In genomic region chr3:67524046-67524445, GRCh38 we compare ENCODE assay signal across 18 cellular contexts.
A peak's percentile ranks its signal among the peaks of the same experiment; 100 is the strongest.
DNase-seq lines count a peak whose midpoint lies in the region; ATAC-seq, FAIRE-seq and TF ChIP-seq lines count a peak whose summit lies in the region.
"Had no signal": no experiment of that assay in that cellular context is flagged by ENCODE, and none has a peak within 500 bp of the region (broad histone marks: within the 10 kb centered on the region; RNA-seq: fewer than 3 reads in every experiment).

No MANE protein-coding gene starts in this region.

- H3K9me3 ChIP-seq in keratinocyte (ENCODE audit: control insufficient read depth, low read depth, low read length), result no peaks in the 10 kb centered on the region
- no peaks in the 10 kb centered on the region for H3K9me3 ChIP-seq in upper lobe of left lung
- H3K9me3 ChIP-seq: A549, SJSA1 had no signal

- TF ChIP-seq CTCF in brain microvascular endothelial cell (IDR thresholded peaks at IDR 0.05; ENCODE audit: low read depth, low read length, missing control alignments) (no peak), keratinocyte (optimal IDR thresholded peaks at IDR 0.05 in 1 of 3, IDR thresholded peaks at IDR 0.05 in 1 of 3, conservative IDR thresholded peaks at IDR 0.05 in 1 of 3; ENCODE audit: extremely low read depth in 1 of 3, insufficient read depth in 2 of 3, low read length in 3 of 3) (no peak), upper lobe of left lung (IDR thresholded peaks at IDR 0.05) (no peak)

- TF ChIP-seq EP300 in upper lobe of left lung (IDR thresholded peaks at IDR 0.05), result no peak

- DNase-seq in COLO829 (ENCODE audit: low spot score) (peak; percentile 45), H54 (ENCODE audit: insufficient read length, low spot score) (no peak), brain microvascular endothelial cell (peak; percentile 18), keratinocyte (ENCODE audit: low read depth, low spot score) (no peak), putamen (ENCODE audit: low spot score) (no peak), NCI-H1694 (lab: John Stamatoyannopoulos, UW) (no peak), upper lobe of left lung (no peak)
- DNase-seq: CD8-positive, alpha-beta T cell; DMS53; H7; NCI-H1417 treated with DMSO at 0.1 percent for 48 hours; NCI-H1930; NCI-H2171; NCI-H446 had no signal

- H2AFZ ChIP-seq in keratinocyte (ENCODE audit: control insufficient read depth, low read length), result no peak overlapping the region

- no peak for ATAC-seq in upper lobe of left lung (ENCODE audit: low FRiP score in 2 of 2)
- ATAC-seq: A549; CD8-positive, alpha-beta T cell; Panc1 had no signal

- no peaks in the 10 kb centered on the region for H4K20me1 ChIP-seq in keratinocyte (ENCODE audit: control insufficient read depth, extremely low read depth, insufficient read depth, low read length)

- H3K27ac ChIP-seq in brain microvascular endothelial cell (no peak overlapping the region), keratinocyte (ENCODE audit: control insufficient read depth, insufficient read depth, low read length) (no peak overlapping the region), upper lobe of left lung (no peak overlapping the region)
- H3K27ac ChIP-seq: A549; BLaER1 treated with 17β-estradiol and CSF1 and Interleukin-3, amounts not matched to agents 10 nM and 100 nM; SJSA1 had no signal

- H3K27me3 ChIP-seq in brain microvascular endothelial cell (replicated peaks) (no peaks in the 10 kb centered on the region), keratinocyte (ENCODE audit: control insufficient read depth, extremely low read depth, insufficient read depth, low read length) (no peaks in the 10 kb centered on the region), upper lobe of left lung (no peaks in the 10 kb centered on the region)
- H3K27me3 ChIP-seq: BLaER1 treated with 17β-estradiol and CSF1 and Interleukin-3, amounts not matched to agents 10 nM and 100 nM; SJSA1 had no signal

- H3K9me1 ChIP-seq in keratinocyte (ENCODE audit: control insufficient read depth, extremely low read depth, insufficient read depth, low read length), result no peaks in the 10 kb centered on the region

- in situ Hi-C loops in brain microvascular endothelial cell (cut with HindIII; ENCODE audit: low pct_ligation_motif_present, low sequenced_read_pairs), result no loop called here

- no peaks in the 10 kb centered on the region for H3K79me2 ChIP-seq in keratinocyte (ENCODE audit: control insufficient read depth, insufficient read depth, low read length)

- H3K4me1 ChIP-seq in keratinocyte (ENCODE audit: control insufficient read depth, extremely low read depth, insufficient read depth, low read length) (peaks cover 12% of the 10 kb centered on the region), upper lobe of left lung (no peaks in the 10 kb centered on the region)

- FAIRE-seq in H54 (lab: Jason Lieb, UNC), result peak; percentile 64
- peak; percentile 78 for FAIRE-seq in keratinocyte (lab: Jason Lieb, UNC)
- FAIRE-seq: A549 had no signal

- dilution Hi-C loops in keratinocyte (cut with MboI; ENCODE audit: extremely low pct_ligation_motif_present, low sequenced_read_pairs), result no loop called here

- no peak overlapping the region for H3K4me2 ChIP-seq in keratinocyte (ENCODE audit: control insufficient read depth, extremely low read depth, insufficient read depth, low read depth, low read length)
- H3K4me2 ChIP-seq: A549; BLaER1 treated with 17β-estradiol and CSF1 and Interleukin-3, amounts not matched to agents 10 nM and 100 nM had no signal

- H3K4me3 ChIP-seq in brain microvascular endothelial cell (ENCODE audit: low read depth, low read length) (no peak overlapping the region), keratinocyte (ENCODE audit: control insufficient read depth in 2 of 3, extremely low read depth in 1 of 3, insufficient read depth in 2 of 3, low read depth in 1 of 3, low read length in 3 of 3) (no peak overlapping the region), upper lobe of left lung (no peak overlapping the region)
- H3K4me3 ChIP-seq: A549; BLaER1 treated with 17β-estradiol and CSF1 and Interleukin-3, amounts not matched to agents 10 nM and 100 nM; SJSA1 had no signal

- H3K36me3 ChIP-seq in brain microvascular endothelial cell (replicated peaks) (peaks cover under 1% of the 10 kb centered on the region), keratinocyte (ENCODE audit: control insufficient read depth in 2 of 2, extremely low read depth in 1 of 2, insufficient read depth in 2 of 2, low read length in 2 of 2) (peaks cover 0 to 5% of the 10 kb centered on the region in 2 experiments), upper lobe of left lung (peaks cover 0 to 31% (median 5%) of the 10 kb centered on the region in 4 donors)

- WGBS in upper lobe of left lung, 2 donors, result 77 to 78% methylated on average over 6 of the region's 6 CpGs

- H3K9ac ChIP-seq in keratinocyte (ENCODE audit: control insufficient read depth, extremely low read depth, insufficient read depth, low read length), result no peak overlapping the region
- H3K9ac ChIP-seq: BLaER1 treated with 17β-estradiol and CSF1 and Interleukin-3, amounts not matched to agents 10 nM and 100 nM had no signal

- TF ChIP-seq POLR2A in H54 (IDR thresholded peaks at IDR 0.05; ENCODE audit: low read depth, low read length) (no peak), upper lobe of left lung (IDR thresholded peaks at IDR 0.05) (no peak)

Comparison
In these comparisons a context has a peak if more than half of its experiments do, and no peak if none do; other contexts are left out.
1. DNase-seq: peak in COLO829 (single experiment) and brain microvascular endothelial cell (single experiment); none in H54 (single experiment), keratinocyte (single experiment), putamen (single experiment), NCI-H1694 (single experiment) and upper lobe of left lung (0 of 2).